2 cellular contexts compared by ENCODE assay signal in genomic region chr14:90836692-90837063, GRCh38.
TF ChIP-seq lines count a peak whose summit lies in the region.

No MANE protein-coding gene starts in this region.

TF ChIP-seq in IMR-90, 13 proteins besides CTCF, POLR2A, EP300 and RAD21:
- TF ChIP-seq MXI1 (IDR thresholded peaks at IDR 0.05; ENCODE audit: borderline replicate concordance, low read depth, low read length), result no peak

TF ChIP-seq in H1, 55 proteins besides CTCF, POLR2A, EP300 and RAD21:
- TF ChIP-seq CHD1 (IDR thresholded peaks at IDR 0.05; ENCODE audit: low read depth, low read length) (no peak), SP4 (IDR thresholded peaks at IDR 0.05; ENCODE audit: low read length) (no peak), POU5F1 (IDR thresholded peaks at IDR 0.05; ENCODE audit: low read depth, low read length) (no peak), SAP30 (IDR thresholded peaks at IDR 0.05; ENCODE audit: insufficient read depth, insufficient replicate concordance, low read length) (no peak), BRCA1 (IDR thresholded peaks at IDR 0.05; ENCODE audit: low read depth, low read length) (no peak), FOSL1 (IDR thresholded peaks at IDR 0.05; ENCODE audit: insufficient read depth, low read depth, low read length) (no peak), SIX5 (IDR thresholded peaks at IDR 0.05; ENCODE audit: low read depth, low read length) (no peak)
TF ChIP-seq in H1: peak in this region for 0.
